In the genomic region with DNA sequence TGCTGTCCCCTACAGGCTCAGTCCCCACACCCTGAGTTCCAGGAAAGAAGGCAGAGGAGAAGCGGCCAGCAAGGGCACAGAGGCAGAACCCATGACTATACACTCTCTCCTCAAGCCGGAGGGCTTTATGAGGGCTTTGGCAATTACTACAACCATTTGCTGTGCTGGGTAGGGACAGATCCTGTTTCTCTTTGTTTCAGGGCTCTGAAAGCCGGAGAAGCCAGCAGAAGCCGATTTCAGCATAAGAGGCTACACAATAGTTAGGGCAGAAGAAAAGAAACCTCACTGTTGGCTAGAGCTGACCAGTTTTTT, we compare ENCODE assay signal across 12 cellular contexts. TPM values are rescaled to one million over a fixed set of nuclear protein-coding genes. Genes with fewer than 3 reads are reported as not detected.
DNase-seq lines count a peak whose midpoint lies in the region; ATAC-seq and TF ChIP-seq lines count a peak whose summit lies in the region.
"Had no signal": no experiment of that assay in that cellular context is flagged by ENCODE, and none has a peak within 500 bp of the region (broad histone marks: within the 10 kb centered on the region; RNA-seq: fewer than 3 reads in every experiment).

No MANE protein-coding gene starts in this region.

- peaks cover 6% of the 10 kb centered on the region for H3K36me3 Mint-ChIP-seq in IgD-negative memory B cell
- peaks cover 32% of the 10 kb centered on the region for H3K36me3 Mint-ChIP-seq in WTC11
- H3K36me3 Mint-ChIP-seq in stimulated activated effector memory CD8-positive, alpha-beta T cell treated with anti-CD3 and anti-CD28 coated beads, Interleukin-12 subunit alpha, Interleukin-12 subunit beta, amount 100 ng/mL, for 72 hours: peaks cover 79% of the 10 kb centered on the region

- no peak for DNase-seq in WTC11 (ENCODE audit: low spot score)
- no peak for DNase-seq in stimulated activated effector memory CD8-positive, alpha-beta T cell treated with anti-CD3 and anti-CD28 coated beads, Interleukin-12 subunit alpha, Interleukin-12 subunit beta, amount 100 ng/mL, for 72 hours (ENCODE audit: low spot score in 2 of 2)
- DNase-seq in dedifferentiated amniotic fluid mesenchymal stem cell (ENCODE audit: extremely low spot score): no peak
- DNase-seq in SK-N-DZ (ENCODE audit: low spot score): no peak
- DNase-seq in DMS53 (lab: John Stamatoyannopoulos, UW): no peak
- DNase-seq: NCI-H524 treated with DMSO at 0.1 percent for 48 hours; stimulated activated CD4-positive, alpha-beta T cell treated with anti-CD3 and anti-CD28 coated beads, Interleukin-15, amount 100 ng/mL, for 24 hours; SW 1271; trophoblast cell had no signal

- no peaks in the 10 kb centered on the region for H3K27me3 Mint-ChIP-seq in IgD-negative memory B cell
- no peaks in the 10 kb centered on the region for H3K27me3 Mint-ChIP-seq in WTC11 (ENCODE audit: low read depth)

- H3K27me3 ChIP-seq in layer of hippocampus (ENCODE audit: control insufficient read depth, insufficient read depth, low read length): no peaks in the 10 kb centered on the region

- ATAC-seq in WTC11: no peak
- ATAC-seq in stimulated activated effector memory CD8-positive, alpha-beta T cell treated with anti-CD3 and anti-CD28 coated beads, Interleukin-12 subunit alpha, Interleukin-12 subunit beta, amount 100 ng/mL, for 72 hours: no peak

- H3K4me1 Mint-ChIP-seq in IgD-negative memory B cell: peaks cover 31 to 38% (median 35%) of the 10 kb centered on the region in 3 donors
- H3K4me1 Mint-ChIP-seq in WTC11: peaks cover 50% of the 10 kb centered on the region
- H3K4me1 Mint-ChIP-seq in stimulated activated effector memory CD8-positive, alpha-beta T cell treated with anti-CD3 and anti-CD28 coated beads, Interleukin-12 subunit alpha, Interleukin-12 subunit beta, amount 100 ng/mL, for 72 hours: peaks cover 23% of the 10 kb centered on the region

- H3K27ac Mint-ChIP-seq in IgD-negative memory B cell (peak overlapping the region in 2 of 3 donors; percentile 46 to 63), WTC11 (peak overlapping the region; percentile 94)
- peak overlapping the region; percentile 81 for H3K27ac Mint-ChIP-seq in stimulated activated effector memory CD8-positive, alpha-beta T cell treated with anti-CD3 and anti-CD28 coated beads, Interleukin-12 subunit alpha, Interleukin-12 subunit beta, amount 100 ng/mL, for 72 hours

- POLR2A ChIA-PET in WTC11 (lab: Charles Lee): interaction anchor here (0.6 kb wide), 1 partner anchor 94 kb away, joined by 7 read pairs; no protein-coding TSS in a partner anchor

- no peak for TF ChIP-seq CTCF in WTC11 (IDR thresholded peaks at IDR 0.05)

- H3K9me3 Mint-ChIP-seq in IgD-negative memory B cell: no peaks in the 10 kb centered on the region
- H3K9me3 Mint-ChIP-seq in WTC11: no peaks in the 10 kb centered on the region
- no peaks in the 10 kb centered on the region for H3K9me3 Mint-ChIP-seq in stimulated activated effector memory CD8-positive, alpha-beta T cell treated with anti-CD3 and anti-CD28 coated beads, Interleukin-12 subunit alpha, Interleukin-12 subunit beta, amount 100 ng/mL, for 72 hours

- H3K4me3 Mint-ChIP-seq in IgD-negative memory B cell: peak overlapping the region in 1 of 4 donors; percentile 57
- no peak overlapping the region for H3K4me3 Mint-ChIP-seq in WTC11
- no peak overlapping the region for H3K4me3 Mint-ChIP-seq in stimulated activated effector memory CD8-positive, alpha-beta T cell treated with anti-CD3 and anti-CD28 coated beads, Interleukin-12 subunit alpha, Interleukin-12 subunit beta, amount 100 ng/mL, for 72 hours

- CTCF ChIA-PET in WTC11 (lab: Charles Lee): interaction anchor here (1.4 to 5.0 kb wide), 12 partner anchors 10 to 263 kb away, joined by 5 to 49 read pairs (median 20); a partner anchor contains a TSS

- H3K27ac ChIP-seq in layer of hippocampus (ENCODE audit: low read depth, low read length): peak overlapping the region; percentile 74

TF ChIP-seq in WTC11, 78 proteins besides CTCF, POLR2A, EP300 and RAD21:
- no peak for TF ChIP-seq RELA (CRISPR knock-in tag; IDR thresholded peaks at IDR 0.05; ENCODE audit: borderline replicate concordance)
- TF ChIP-seq, protein P1, sequence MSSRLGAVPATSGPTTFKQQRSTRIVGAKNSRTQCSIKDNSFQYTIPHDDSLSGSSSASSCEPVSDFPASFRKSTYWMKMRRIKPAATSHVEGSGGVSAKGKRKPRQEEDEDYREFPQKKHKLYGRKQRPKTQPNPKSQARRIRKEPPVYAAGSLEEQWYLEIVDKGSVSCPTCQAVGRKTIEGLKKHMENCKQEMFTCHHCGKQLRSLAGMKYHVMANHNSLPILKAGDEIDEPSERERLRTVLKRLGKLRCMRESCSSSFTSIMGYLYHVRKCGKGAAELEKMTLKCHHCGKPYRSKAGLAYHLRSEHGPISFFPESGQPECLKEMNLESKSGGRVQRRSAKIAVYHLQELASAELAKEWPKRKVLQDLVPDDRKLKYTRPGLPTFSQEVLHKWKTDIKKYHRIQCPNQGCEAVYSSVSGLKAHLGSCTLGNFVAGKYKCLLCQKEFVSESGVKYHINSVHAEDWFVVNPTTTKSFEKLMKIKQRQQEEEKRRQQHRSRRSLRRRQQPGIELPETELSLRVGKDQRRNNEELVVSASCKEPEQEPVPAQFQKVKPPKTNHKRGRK (CRISPR knock-in tag; IDR thresholded peaks at IDR 0.05; ENCODE audit: borderline replicate concordance): no peak

RNA-seq across cellular contexts. Expression of a gene that starts 13.9 kb away (rescaled TPM):
- 0.16 TPM for polyA plus RNA-seq in IgD-negative memory B cell
- 7.8 to 12.4 TPM (median 7.8 TPM) in 3 replicates for total RNA-seq in WTC11 (2021)
- 0.71 and 0.82 TPM in 2 replicates for polyA plus RNA-seq in SK-N-DZ (2014; cell fraction: cytosol; rRNA removed)
- polyA plus RNA-seq in SK-N-DZ (2014; cell fraction: nucleus; rRNA removed): 0.53 and 0.73 TPM in 2 replicates

RNA-seq across cellular contexts. Expression of a gene that starts 23.2 kb away (rescaled TPM):
- not detected for polyA plus RNA-seq in IgD-negative memory B cell
- total RNA-seq in WTC11 (2021): 3.0 to 5.5 TPM (median 4.3 TPM) in 3 replicates
- polyA plus RNA-seq in SK-N-DZ (2014; cell fraction: cytosol; rRNA removed): not detected in 2 replicates
- not detected in 2 replicates for polyA plus RNA-seq in SK-N-DZ (2014; cell fraction: nucleus; rRNA removed)
- total RNA-seq: mononuclear cell had no signal

RNA-seq across cellular contexts. Expression of a gene that starts 31.7 kb away (rescaled TPM):
- not detected for polyA plus RNA-seq in IgD-negative memory B cell
- 0.98 to 1.6 TPM (median 1.3 TPM) in 3 replicates for total RNA-seq in WTC11 (2021)
- not detected in 2 replicates for polyA plus RNA-seq in SK-N-DZ (2014; cell fraction: cytosol; rRNA removed)
- polyA plus RNA-seq in SK-N-DZ (2014; cell fraction: nucleus; rRNA removed): not detected in 2 replicates
- total RNA-seq: mononuclear cell had no signal

RNA-seq across cellular contexts. Expression of a gene that starts 39.5 kb away (rescaled TPM):
- polyA plus RNA-seq in IgD-negative memory B cell: 3.9 TPM
- total RNA-seq in WTC11 (2021): 13.3 to 15.0 TPM (median 14.0 TPM) in 3 replicates
- polyA plus RNA-seq in SK-N-DZ (2014; cell fraction: cytosol; rRNA removed): 1.1 and 1.7 TPM in 2 replicates
- polyA plus RNA-seq in SK-N-DZ (2014; cell fraction: nucleus; rRNA removed): 21.1 and 28.0 TPM in 2 replicates
